In genomic region chr21:36124395-36124794, GRCh38 we compare ENCODE assay signal across 31 cellular contexts. TPM values are rescaled to one million over a fixed set of nuclear protein-coding genes. Genes with fewer than 3 reads are reported as not detected.
"Had no signal": no experiment of that assay in that cellular context is flagged by ENCODE, and none has a peak within 500 bp of the region (broad histone marks: within the 10 kb centered on the region; RNA-seq: fewer than 3 reads in every experiment).

No MANE protein-coding gene starts in this region.

- H3K27ac ChIP-seq: ascending aorta, cardiac muscle cell had no signal

- H3K9me3 Mint-ChIP-seq: activated CD4-positive, alpha-beta memory T cell treated with anti-CD3 and anti-CD28 coated beads, Interleukin-2, amount 10 ng/mL, durations not matched to agents 7 days and 5 days; activated CD4-positive, alpha-beta T cell treated with anti-CD3 and anti-CD28 coated beads, Interleukin-2, amount 10 ng/mL, durations not matched to agents 7 days and 5 days; activated naive CD4-positive, alpha-beta T cell treated with anti-CD3 and anti-CD28 coated beads, Interleukin-2, amount 10 ng/mL, durations not matched to agents 7 days and 5 days; activated naive CD4-positive, alpha-beta T cell treated with anti-CD3 and anti-CD28 coated beads, Interleukin-2, amount 50 U/mL, for 24 hours; activated naive CD8-positive, alpha-beta T cell treated with anti-CD3 and anti-CD28 coated beads, Interleukin-2, amount 10 ng/mL, durations not matched to agents 7 days and 5 days; activated naive CD8-positive, alpha-beta T cell treated with anti-CD3 and anti-CD28 coated beads, Interleukin-2, amount 50 U/mL, for 24 hours; activated T-cell treated with anti-CD3 and anti-CD28 coated beads, Interleukin-2, amount 50 U/mL, for 24 hours; activated T-helper 2 cell treated with anti-CD3 and anti-CD28 coated beads, Interferon-gamma antibody, Interleukin-2, Interleukin-4, amounts not matched to agents 10 μg/mL and 5 μg/mL and 100 μg/mL, durations not matched to agents 14 hours and 24 hours and 36 hours; brain; central memory CD8-positive, alpha-beta T cell; T-cell had no signal

- ATAC-seq: activated CD4-positive, alpha-beta T cell treated with anti-CD3 and anti-CD28 coated beads for 36 hours; activated CD4-positive, CD25-positive, alpha-beta regulatory T cell treated with anti-CD3 and anti-CD28 coated beads, Interleukin-2, amount 50 U/mL, for 24 hours; activated CD8-positive, alpha-beta T cell treated with anti-CD3 and anti-CD28 coated beads, Interleukin-2, amount 10 ng/mL, durations not matched to agents 7 days and 5 days; activated naive CD8-positive, alpha-beta T cell treated with anti-CD3 and anti-CD28 coated beads, Interleukin-2, amount 50 U/mL, for 24 hours; T-cell; T-helper 17 cell had no signal

- H3K27me3 ChIP-seq: ascending aorta, cardiac muscle cell had no signal

- H3K4me3 ChIP-seq: ascending aorta, cardiac muscle cell had no signal

- H3K27me3 Mint-ChIP-seq: activated CD4-positive, alpha-beta T cell treated with anti-CD3 and anti-CD28 coated beads for 36 hours; activated naive CD4-positive, alpha-beta T cell treated with anti-CD3 and anti-CD28 coated beads, Interleukin-2, amount 50 U/mL, for 24 hours; activated naive CD8-positive, alpha-beta T cell; activated naive CD8-positive, alpha-beta T cell treated with anti-CD3 and anti-CD28 coated beads, Interleukin-2, amount 50 U/mL, for 24 hours; activated T-cell treated with anti-CD3 and anti-CD28 coated beads, Interleukin-2, amount 50 U/mL, for 24 hours; central memory CD8-positive, alpha-beta T cell; T-cell; T-helper 17 cell had no signal

- H3K27ac Mint-ChIP-seq: activated CD4-positive, alpha-beta memory T cell treated with anti-CD3 and anti-CD28 coated beads, Interleukin-2, amount 10 ng/mL, durations not matched to agents 7 days and 5 days; activated CD4-positive, alpha-beta T cell treated with anti-CD3 and anti-CD28 coated beads for 36 hours; activated CD4-positive, alpha-beta T cell treated with anti-CD3 and anti-CD28 coated beads, Interleukin-2, amount 10 ng/mL, durations not matched to agents 7 days and 5 days; activated CD8-positive, alpha-beta T cell treated with anti-CD3 and anti-CD28 coated beads, Interleukin-2, amount 10 ng/mL, durations not matched to agents 7 days and 5 days; activated naive CD4-positive, alpha-beta T cell treated with anti-CD3 and anti-CD28 coated beads, Interleukin-2, amount 10 ng/mL, durations not matched to agents 7 days and 5 days; activated naive CD8-positive, alpha-beta T cell; activated naive CD8-positive, alpha-beta T cell treated with anti-CD3 and anti-CD28 coated beads, Interleukin-2, amount 10 ng/mL, durations not matched to agents 7 days and 5 days; activated naive CD8-positive, alpha-beta T cell treated with anti-CD3 and anti-CD28 coated beads, Interleukin-2, amount 50 U/mL, for 24 hours; activated T-cell treated with anti-CD3 and anti-CD28 coated beads, Interleukin-2, amount 50 U/mL, for 24 hours; activated T-helper 2 cell treated with anti-CD3 and anti-CD28 coated beads, Interferon-gamma antibody, Interleukin-2, Interleukin-4, amounts not matched to agents 10 μg/mL and 5 μg/mL and 100 μg/mL, durations not matched to agents 14 hours and 24 hours and 36 hours; brain; T-cell; T-helper 17 cell had no signal

- H3K4me3 Mint-ChIP-seq: activated CD4-positive, alpha-beta memory T cell treated with anti-CD3 and anti-CD28 coated beads, Interleukin-2, amount 10 ng/mL, durations not matched to agents 7 days and 5 days; activated CD4-positive, alpha-beta T cell treated with anti-CD3 and anti-CD28 coated beads for 36 hours; activated CD4-positive, alpha-beta T cell treated with anti-CD3 and anti-CD28 coated beads, Interleukin-2, amount 10 ng/mL, durations not matched to agents 7 days and 5 days; activated CD8-positive, alpha-beta T cell treated with anti-CD3 and anti-CD28 coated beads, Interleukin-2, amount 10 ng/mL, durations not matched to agents 7 days and 5 days; activated naive CD4-positive, alpha-beta T cell treated with anti-CD3 and anti-CD28 coated beads, Interleukin-2, amount 10 ng/mL, durations not matched to agents 7 days and 5 days; activated naive CD4-positive, alpha-beta T cell treated with anti-CD3 and anti-CD28 coated beads, Interleukin-2, amount 50 U/mL, for 24 hours; activated naive CD8-positive, alpha-beta T cell; activated naive CD8-positive, alpha-beta T cell treated with anti-CD3 and anti-CD28 coated beads, Interleukin-2, amount 10 ng/mL, durations not matched to agents 7 days and 5 days; activated naive CD8-positive, alpha-beta T cell treated with anti-CD3 and anti-CD28 coated beads, Interleukin-2, amount 50 U/mL, for 24 hours; activated T-cell treated with anti-CD3 and anti-CD28 coated beads, Interleukin-2, amount 50 U/mL, for 24 hours; brain; central memory CD8-positive, alpha-beta T cell; T-cell; T-helper 17 cell had no signal

- H3K36me3 Mint-ChIP-seq: activated naive CD4-positive, alpha-beta T cell treated with anti-CD3 and anti-CD28 coated beads, Interleukin-2, amount 50 U/mL, for 24 hours; activated naive CD8-positive, alpha-beta T cell; activated naive CD8-positive, alpha-beta T cell treated with anti-CD3 and anti-CD28 coated beads, Interleukin-2, amount 10 ng/mL, durations not matched to agents 7 days and 5 days; brain; T-cell had no signal

- H3K9me3 ChIP-seq: ascending aorta had no signal

- DNase-seq: activated CD4-positive, alpha-beta memory T cell treated with anti-CD3 and anti-CD28 coated beads, Interleukin-2, amount 10 ng/mL, durations not matched to agents 7 days and 5 days; activated CD4-positive, alpha-beta T cell treated with anti-CD3 and anti-CD28 coated beads for 1 hour; activated CD4-positive, alpha-beta T cell treated with anti-CD3 and anti-CD28 coated beads for 36 hours; activated CD4-positive, alpha-beta T cell treated with anti-CD3 and anti-CD28 coated beads for 48 hours; activated CD4-positive, alpha-beta T cell treated with anti-CD3 and anti-CD28 coated beads, Interleukin-2, amount 10 ng/mL, durations not matched to agents 7 days and 5 days; activated CD4-positive, alpha-beta T cell treated with anti-CD3 and anti-CD28 coated beads, Interleukin-2, amount 50 U/mL, for 48 hours; activated CD4-positive, CD25-positive, alpha-beta regulatory T cell; activated CD8-positive, alpha-beta T cell treated with anti-CD3 and anti-CD28 coated beads, Interleukin-2, amount 10 ng/mL, durations not matched to agents 7 days and 5 days; activated effector memory CD4-positive, alpha-beta T cell treated with Interleukin-2 at 50 U/mL for 16 hours; activated gamma-delta T cell; activated naive CD4-positive, alpha-beta T cell treated with anti-CD3 and anti-CD28 coated beads, Interleukin-2, amount 10 ng/mL, durations not matched to agents 7 days and 5 days; activated naive CD4-positive, alpha-beta T cell treated with Interleukin-2 at 50 U/mL for 16 hours; activated naive CD8-positive, alpha-beta T cell treated with anti-CD3 and anti-CD28 coated beads, Interleukin-2, amount 10 ng/mL, durations not matched to agents 7 days and 5 days; activated naive CD8-positive, alpha-beta T cell treated with anti-CD3 and anti-CD28 coated beads, Interleukin-2, amount 50 U/mL, for 24 hours; activated T-cell treated with anti-CD3 and anti-CD28 coated beads, Interleukin-2, amount 50 U/mL, for 24 hours; activated T-cell treated with anti-CD3 and anti-CD28 coated beads, Interleukin-2, amount 50 U/mL, for 48 hours; amygdala; anterior cingulate cortex; caudate nucleus; cerebellar nuclear complex; T-cell; T-helper 17 cell; T-helper 9 cell had no signal

- H3K36me3 ChIP-seq: ascending aorta, cardiac muscle cell had no signal

RNA-seq across cellular contexts. Expression of gene CBR3, which starts 10.5 kb away (rescaled TPM):
- total RNA-seq: cardiac muscle cell had no signal
- polyA plus RNA-seq: cardiac muscle cell had no signal
